28 cellular contexts compared by ENCODE assay signal in the genomic region with DNA sequence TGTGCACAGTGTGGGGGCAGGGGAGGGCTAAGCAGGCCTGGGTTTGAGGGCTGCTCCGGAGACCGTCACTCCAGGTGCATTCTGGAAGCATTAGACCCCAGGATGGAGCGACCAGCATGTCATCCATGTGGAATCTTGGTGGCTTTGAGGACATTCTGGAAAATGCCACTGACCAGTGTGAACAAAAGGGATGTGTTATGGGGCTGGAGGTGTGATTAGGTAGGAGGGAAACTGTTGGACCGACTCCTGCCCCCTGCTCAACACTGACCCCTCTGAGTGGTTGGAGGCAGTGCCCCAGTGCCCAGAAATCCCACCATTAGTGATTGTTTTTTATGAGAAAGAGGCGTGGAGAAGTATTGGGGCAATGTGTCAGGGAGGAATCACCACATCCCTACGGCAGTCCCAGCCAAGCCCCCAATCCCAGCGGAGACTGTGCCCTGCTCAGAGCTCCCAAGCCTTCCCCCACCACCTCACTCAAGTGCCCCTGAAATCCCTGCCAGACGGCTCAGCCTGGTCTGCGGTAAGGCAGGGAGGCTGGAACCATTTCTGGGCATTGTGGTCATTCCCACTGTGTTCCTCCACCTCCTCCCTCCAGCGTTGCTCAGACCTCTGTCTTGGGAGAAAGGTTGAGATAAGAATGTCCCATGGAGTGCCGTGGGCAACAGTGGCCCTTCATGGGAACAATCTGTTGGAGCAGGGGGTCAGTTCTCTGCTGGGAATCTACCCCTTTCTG. TPM values are rescaled to one million over a fixed set of nuclear protein-coding genes. Genes with fewer than 3 reads are reported as not detected.
DNase-seq lines count a peak whose midpoint lies in the region; ATAC-seq, FAIRE-seq and TF ChIP-seq lines count a peak whose summit lies in the region.
"Had no signal": no experiment of that assay in that cellular context is flagged by ENCODE, and none has a peak within 500 bp of the region (broad histone marks: within the 10 kb centered on the region; RNA-seq: fewer than 3 reads in every experiment).

No MANE protein-coding gene starts in this region.

- H3K9ac ChIP-seq in duodenal mucosa (ENCODE audit: low read depth in 1 of 2, low read length in 2 of 2) = peak overlapping the region; percentile 27 to 51
- H3K9ac ChIP-seq in kidney (ENCODE audit: low read length in 2 of 2) = no peak overlapping the region

- H3K27me3 ChIP-seq in MG63 = no peaks in the 10 kb centered on the region; the same call in 1 of the 2 replicates
- H3K27me3 ChIP-seq in duodenal mucosa (ENCODE audit: control insufficient read depth in 1 of 2, insufficient read depth in 2 of 2, low read length in 2 of 2) = no peaks in the 10 kb centered on the region
- H3K27me3 ChIP-seq: breast epithelium, testis had no signal

- no peaks in the 10 kb centered on the region for H3K36me3 ChIP-seq in MG63
- peaks cover 21 to 30% of the 10 kb centered on the region in 2 donors for H3K36me3 ChIP-seq in duodenal mucosa (ENCODE audit: control insufficient read depth in 1 of 2, insufficient read depth in 2 of 2, low read length in 2 of 2)
- peaks cover 0 to 11% of the 10 kb centered on the region in 2 donors for H3K36me3 ChIP-seq in kidney (ENCODE audit: control insufficient read depth in 1 of 2, insufficient read depth in 2 of 2, low read length in 2 of 2)
- H3K36me3 ChIP-seq: breast epithelium, left ventricle myocardium inferior, prostate gland had no signal

- H3K4me2 ChIP-seq in A549 = no peak overlapping the region

- no peaks in the 10 kb centered on the region for H3K9me3 ChIP-seq in A549
- no peaks in the 10 kb centered on the region for H3K9me3 ChIP-seq in MG63
- H3K9me3 ChIP-seq in duodenal mucosa (ENCODE audit: control insufficient read depth in 1 of 2, low read length in 2 of 2) = no peaks in the 10 kb centered on the region
- no peaks in the 10 kb centered on the region for H3K9me3 ChIP-seq in kidney (ENCODE audit: control insufficient read depth in 1 of 2, low read length in 2 of 2)
- H3K9me3 ChIP-seq: breast epithelium, left ventricle myocardium inferior, prostate gland, testis had no signal

- CTCF ChIA-PET in A549 (lab: Yijun Ruan, JAX) = interaction anchor here (0.7 to 1.3 kb wide), 3 partner anchors 8 to 612 kb away, joined by 3 to 6 read pairs (median 3); no protein-coding TSS in a partner anchor

- intact Hi-C loops in kidney (cut with DNase I) = no loop called here

- no peak for TF ChIP-seq CTCF in A549 (IDR thresholded peaks at IDR 0.05)
- TF ChIP-seq CTCF in kidney (IDR thresholded peaks at IDR 0.05; ENCODE audit: borderline replicate concordance, extremely low read depth, insufficient read depth) = no peak

- no peak for FAIRE-seq in A549 (lab: Jason Lieb, UNC)
- FAIRE-seq in kidney (lab: Jason Lieb, UNC) = no peak
- FAIRE-seq: endometrium had no signal

- H3K4me1 ChIP-seq in A549 = peaks cover 6% of the 10 kb centered on the region
- peaks cover 36 to 57% of the 10 kb centered on the region in 2 donors for H3K4me1 ChIP-seq in duodenal mucosa (ENCODE audit: control insufficient read depth in 1 of 2, insufficient read depth in 2 of 2, low read length in 2 of 2)
- H3K4me1 ChIP-seq in kidney (ENCODE audit: control insufficient read depth in 1 of 2, insufficient read depth in 1 of 2, low read depth in 1 of 2, low read length in 2 of 2) = peaks cover 0 to 5% of the 10 kb centered on the region in 2 donors
- H3K4me1 ChIP-seq: breast epithelium, left ventricle myocardium inferior, prostate gland had no signal

- TF ChIP-seq POLR2A in A549 (IDR thresholded peaks at IDR 0.05; ENCODE audit: low read length) = no peak

- WGBS in A549 (ENCODE audit: missing lambda C conversion rate) = 70% methylated on average over 10 of the region's 11 CpGs

- TF ChIP-seq EP300 in A549 (IDR thresholded peaks at IDR 0.05) = no peak

- H3K4me3 ChIP-seq in A549 (no peak overlapping the region), MG63 (no peak overlapping the region), duodenal mucosa (ENCODE audit: low read depth in 1 of 2, low read length in 2 of 2) (no peak overlapping the region), kidney (ENCODE audit: low read length in 2 of 2) (no peak overlapping the region)
- H3K4me3 ChIP-seq: breast epithelium, coronary artery, left ventricle myocardium inferior, prostate gland, skin epidermis, testis had no signal

- no peak overlapping the region for H3K27ac ChIP-seq in A549
- H3K27ac ChIP-seq in duodenal mucosa (ENCODE audit: low read depth, low read length) = peak overlapping the region; percentile 24
- no peak overlapping the region for H3K27ac ChIP-seq in kidney (ENCODE audit: low read depth in 2 of 2, low read length in 2 of 2)
- H3K27ac ChIP-seq: 22Rv1, breast epithelium, coronary artery, left ventricle myocardium inferior, prostate gland, skin epidermis, testis had no signal

- no peak for DNase-seq in A549 (ENCODE audit: low read depth in 1 of 2, low spot score in 1 of 2)
- peak; percentile 26 for DNase-seq in MG63
- DNase-seq in myocyte (ENCODE audit: low read depth) = peak; percentile 53
- DNase-seq in kidney = no peak
- no peak for DNase-seq in NCI-H1092 treated with DMSO at 0.1 percent for 48 hours (lab: John Stamatoyannopoulos, UW)
- DNase-seq in GM19238 (ENCODE audit: insufficient read length, low spot score) = no peak
- DNase-seq: activated CD4-positive, alpha-beta memory T cell treated with anti-CD3 and anti-CD28 coated beads for 36 hours; activated effector memory CD4-positive, alpha-beta T cell treated with Interleukin-2 at 50 U/mL for 16 hours; activated naive CD8-positive, alpha-beta T cell treated with anti-CD3 and anti-CD28 coated beads, Interleukin-2, amount 50 U/mL, for 24 hours; COR-L47; DND-41; glutamatergic neuron; left ventricle myocardium inferior; NCI-H146; NCI-H69; Right ventricle myocardium superior; stimulated activated CD4-positive, alpha-beta T cell treated with anti-CD3 and anti-CD28 coated beads, Interleukin-2, amount 100 ng/mL, for 24 hours; stimulated activated naive B cell treated with anti-CD40 and anti-IgM and Interleukin-4, amounts not matched to agents 10 μg/mL and 1 μg/mL and 100 μg/mL, for 72 hours; T1000 had no signal

- no peak for TF ChIP-seq RAD21 in A549 (conservative IDR thresholded peaks at IDR 0.05 in 1 of 2, IDR thresholded peaks at IDR 0.05 in 1 of 2)

- POLR2A ChIA-PET in A549 (lab: Yijun Ruan, JAX) = no interaction called here

- ATAC-seq in A549 = peak; percentile 8 to 27; a peak in 3 of 6 replicates
- no peak for ATAC-seq in GM19463 (IDR thresholded peaks at IDR 0.05; ENCODE audit: unreplicated experiment)
- ATAC-seq: activated naive CD8-positive, alpha-beta T cell treated with anti-CD3 and anti-CD28 coated beads, Interleukin-2, amount 50 U/mL, for 24 hours; stimulated activated naive B cell treated with anti-CD40 and anti-IgM and Interleukin-4, amounts not matched to agents 10 μg/mL and 1 μg/mL and 100 μg/mL, for 72 hours had no signal

TF ChIP-seq in A549, 52 proteins besides CTCF, POLR2A, EP300 and RAD21 (continues in another document):
- no peak for TF ChIP-seq HOXA7 (CRISPR knock-in tag; IDR thresholded peaks at IDR 0.05)
- TF ChIP-seq NR3C1 (IDR thresholded peaks at IDR 0.05) = no peak
- TF ChIP-seq HEYL (CRISPR knock-in tag; IDR thresholded peaks at IDR 0.05) = no peak
- no peak for TF ChIP-seq ZFP36 (IDR thresholded peaks at IDR 0.05; ENCODE audit: borderline replicate concordance, partially characterized antibody)
- no peak for TF ChIP-seq ESRRA (IDR thresholded peaks at IDR 0.05; ENCODE audit: borderline replicate concordance, low read length)
- no peak for TF ChIP-seq PBX3 (IDR thresholded peaks at IDR 0.05)
- TF ChIP-seq ELK1 (IDR thresholded peaks at IDR 0.05; ENCODE audit: low read depth, low read length) = no peak
- no peak for TF ChIP-seq CBX2 (IDR thresholded peaks at IDR 0.05; ENCODE audit: borderline replicate concordance, low read depth)
- TF ChIP-seq SMC3 (IDR thresholded peaks at IDR 0.05) = no peak
- no peak for TF ChIP-seq SREBF2 (IDR thresholded peaks at IDR 0.05)
- no peak for TF ChIP-seq NFE2L2 (conservative IDR thresholded peaks at IDR 0.05; ENCODE audit: low read length)
- TF ChIP-seq FOXS1 (CRISPR knock-in tag; IDR thresholded peaks at IDR 0.05) = no peak
- no peak for TF ChIP-seq PHF8 (IDR thresholded peaks at IDR 0.05; ENCODE audit: borderline replicate concordance, low read depth)
- TF ChIP-seq TFCP2L1 (CRISPR knock-in tag; IDR thresholded peaks at IDR 0.05) = no peak

RNA-seq across cellular contexts. Expression of gene TTPAL, which starts 44.0 kb away (rescaled TPM):
- 9.2 and 11.0 TPM in 2 replicates for polyA plus RNA-seq in A549 (2011; rRNA removed)
- polyA plus RNA-seq in A549 (2012; cell fraction: cytosol; rRNA removed) = 4.6 and 6.0 TPM in 2 replicates
- 8.5 and 9.9 TPM in 2 replicates for polyA plus RNA-seq in A549 (2012; cell fraction: nucleus; rRNA removed)
- polyA plus RNA-seq in A549 (2017; fragmentation: RNase III; extraction: RNeasy Plus Mini Kit Qiagen cat#74134 plus additional on column Dnase treatment) = 9.1 to 9.3 TPM (median 9.3 TPM) in 3 replicates
- 18.8 and 20.5 TPM in 2 replicates for polyA minus RNA-seq in A549 (2011; rRNA and poly(A)+ RNA removed)
- 5.8 and 12.9 TPM in 2 replicates for total RNA-seq in MG63 (2014; rRNA removed; shearing (Covaris generic); ENCODE audit: low replicate concordance)
- 4.8 and 7.2 TPM in 2 replicates for total RNA-seq in myocyte
- polyA plus RNA-seq in myocyte (2012) = 6.1 TPM
- 13.5 TPM for total RNA-seq in kidney
- 3.5 TPM for polyA plus RNA-seq in kidney (ENCODE audit: insufficient read depth, low read depth, low replicate concordance)

Comparison
In these comparisons a context has a peak if more than half of its experiments do, and no peak if none do; other contexts are left out.
1. DNase-seq: peak in MG63 (single experiment) and myocyte (single experiment); none in A549 (0 of 2), kidney (single experiment), NCI-H1092 treated with DMSO at 0.1 percent for 48 hours (single experiment) and GM19238 (single experiment).
2. H3K9ac ChIP-seq: peak in duodenal mucosa (2 of 2); none in kidney (0 of 2).